In the genomic region with DNA sequence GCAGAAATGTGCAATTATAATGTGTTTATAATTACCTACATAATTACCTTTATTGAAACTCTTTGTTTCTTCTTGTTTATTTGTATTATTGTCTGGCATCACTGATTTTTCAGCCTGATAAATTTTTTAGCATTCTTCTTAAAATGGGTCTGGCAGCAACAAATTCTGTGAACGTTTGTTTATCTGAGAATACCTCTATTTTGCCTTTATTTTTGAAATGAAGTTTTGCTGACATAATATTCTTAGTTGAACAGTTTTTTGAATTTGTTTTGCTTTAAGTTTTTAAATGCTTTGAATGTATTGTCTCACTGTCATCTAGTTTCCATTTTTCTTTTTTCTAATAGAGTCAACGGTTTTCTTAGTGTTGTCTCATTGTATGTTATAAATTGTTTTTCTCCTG, we compare ENCODE assay signal across 29 cellular contexts.
"Had no signal": no experiment of that assay in that cellular context is flagged by ENCODE, and none has a peak within 500 bp of the region (broad histone marks: within the 10 kb centered on the region; RNA-seq: fewer than 3 reads in every experiment).

No MANE protein-coding gene starts in this region.

- H3K36me3 Mint-ChIP-seq: stimulated activated effector memory CD8-positive, alpha-beta T cell treated with anti-CD3 and anti-CD28 coated beads, Interleukin-12 subunit alpha, Interleukin-12 subunit beta, amount 100 ng/mL, for 72 hours; stimulated activated memory B cell treated with anti-CD40 and anti-IgM and Interleukin-4, amounts not matched to agents 10 μg/mL and 1 μg/mL and 100 μg/mL, for 72 hours; stimulated activated naive B cell treated with anti-CD40 and anti-IgM and Interleukin-4, amounts not matched to agents 10 μg/mL and 1 μg/mL and 100 μg/mL, for 72 hours; type B pancreatic cell had no signal

- FAIRE-seq: urothelium cell line had no signal

- H3K27me3 Mint-ChIP-seq: stimulated activated memory B cell treated with anti-CD40 and anti-IgM and Interleukin-4, amounts not matched to agents 10 μg/mL and 1 μg/mL and 100 μg/mL, for 72 hours; stimulated activated naive B cell treated with anti-CD40 and anti-IgM and Interleukin-4, amounts not matched to agents 10 μg/mL and 1 μg/mL and 100 μg/mL, for 72 hours; stimulated activated naive CD8-positive, alpha-beta T cell treated with anti-CD3 and anti-CD28 coated beads, Interleukin-15, amount 100 ng/mL, for 72 hours; stimulated activated naive CD8-positive, alpha-beta T cell treated with anti-CD3 and anti-CD28 coated beads, Interleukin-15, Interleukin-2, amounts not matched to agents 100 ng/mL and 50 ng/mL, for 24 hours; type B pancreatic cell had no signal

- H3K4me3 ChIP-seq: stomach, suprapubic skin, testis, thoracic aorta, thyroid gland, tibial artery, tibial nerve, transverse colon, upper lobe of left lung, upper lobe of right lung, uterus, vagina had no signal

- DNase-seq: stimulated activated CD4-positive, alpha-beta T cell treated with anti-CD3 and anti-CD28 coated beads, Interleukin-2, amount 100 ng/mL, for 48 hours; stimulated activated CD4-positive, alpha-beta T cell treated with anti-CD3 and anti-CD28 coated beads, Interleukin-4, amount 100 ng/mL, for 1 hour; stimulated activated CD4-positive, alpha-beta T cell treated with anti-CD3 and anti-CD28 coated beads, Interleukin-4, amount 100 ng/mL, for 24 hours; stimulated activated CD4-positive, alpha-beta T cell treated with anti-CD3 and anti-CD28 coated beads, Interleukin-4, amount 100 ng/mL, for 4 hours; stimulated activated CD8-positive, alpha-beta memory T cell treated with anti-CD3 and anti-CD28 coated beads, Interleukin-4, amount 100 ng/mL, for 48 hours; stimulated activated naive B cell treated with anti-CD40 and anti-IgM and Interleukin-4, amounts not matched to agents 10 μg/mL and 1 μg/mL and 100 μg/mL, for 72 hours; stimulated activated naive CD4-positive, alpha-beta T cell; stimulated activated naive CD4-positive, alpha-beta T cell treated with Interleukin-2 at 50 U/mL for 16 hours; stimulated activated naive CD8-positive, alpha-beta T cell treated with anti-CD3 and anti-CD28 coated beads, Interleukin-15, amount 100 ng/mL, for 72 hours; stimulated activated naive CD8-positive, alpha-beta T cell treated with anti-CD3 and anti-CD28 coated beads, Interleukin-15, Interleukin-2, amounts not matched to agents 100 U/mL and 50 U/mL, for 24 hours; stomach; substantia nigra; testis; thyroid gland; tibial artery; transverse colon; trophoblast cell; upper lobe of left lung; upper lobe of right lung; uterus had no signal

- H3K27me3 ChIP-seq: stomach, suprapubic skin, testis, thyroid gland, tibial artery, tibial nerve, transverse colon, upper lobe of left lung, upper lobe of right lung, uterus, vagina had no signal

- H3K9me3 ChIP-seq: testis, thyroid gland, vagina had no signal

- H3K4me3 Mint-ChIP-seq: stimulated activated effector memory CD8-positive, alpha-beta T cell treated with anti-CD3 and anti-CD28 coated beads, Interleukin-12 subunit alpha, Interleukin-12 subunit beta, amount 100 ng/mL, for 72 hours; stimulated activated memory B cell treated with anti-CD40 and anti-IgM and Interleukin-4, amounts not matched to agents 10 μg/mL and 1 μg/mL and 100 μg/mL, for 72 hours; stimulated activated naive B cell treated with anti-CD40 and anti-IgM and Interleukin-4, amounts not matched to agents 10 μg/mL and 1 μg/mL and 100 μg/mL, for 72 hours; stimulated activated naive CD8-positive, alpha-beta T cell treated with anti-CD3 and anti-CD28 coated beads, Interleukin-15, amount 100 ng/mL, for 72 hours; stimulated activated naive CD8-positive, alpha-beta T cell treated with anti-CD3 and anti-CD28 coated beads, Interleukin-15, Interleukin-2, amounts not matched to agents 100 ng/mL and 50 ng/mL, for 24 hours; type B pancreatic cell had no signal

- H3K4me1 ChIP-seq: stomach, suprapubic skin, testis, thyroid gland, tibial artery, tibial nerve, transverse colon, upper lobe of left lung, upper lobe of right lung, uterus, vagina had no signal

- H3K27ac ChIP-seq: stomach, suprapubic skin, testis, thoracic aorta, thyroid gland, tibial artery, tibial nerve, transverse colon, upper lobe of left lung, upper lobe of right lung, uterus, vagina had no signal

- ATAC-seq: stimulated activated effector memory CD8-positive, alpha-beta T cell treated with anti-CD3 and anti-CD28 coated beads, Interleukin-12 subunit alpha, Interleukin-12 subunit beta, amount 100 ng/mL, for 72 hours; stimulated activated memory B cell treated with anti-CD40 and anti-IgM and Interleukin-4, amounts not matched to agents 10 μg/mL and 1 μg/mL and 100 μg/mL, for 72 hours; stimulated activated naive B cell treated with anti-CD40 and anti-IgM and Interleukin-4, amounts not matched to agents 10 μg/mL and 1 μg/mL and 100 μg/mL, for 72 hours; stimulated activated naive CD8-positive, alpha-beta T cell treated with anti-CD3 and anti-CD28 coated beads, Interleukin-15, amount 100 ng/mL, for 72 hours; stimulated activated naive CD8-positive, alpha-beta T cell treated with anti-CD3 and anti-CD28 coated beads, Interleukin-15, Interleukin-2, amounts not matched to agents 100 U/mL and 50 U/mL, for 24 hours; upper lobe of right lung had no signal

- H3K4me1 Mint-ChIP-seq: stimulated activated effector memory CD8-positive, alpha-beta T cell treated with anti-CD3 and anti-CD28 coated beads, Interleukin-12 subunit alpha, Interleukin-12 subunit beta, amount 100 ng/mL, for 72 hours; stimulated activated memory B cell treated with anti-CD40 and anti-IgM and Interleukin-4, amounts not matched to agents 10 μg/mL and 1 μg/mL and 100 μg/mL, for 72 hours; stimulated activated naive B cell treated with anti-CD40 and anti-IgM and Interleukin-4, amounts not matched to agents 10 μg/mL and 1 μg/mL and 100 μg/mL, for 72 hours; stimulated activated naive CD8-positive, alpha-beta T cell treated with anti-CD3 and anti-CD28 coated beads, Interleukin-15, amount 100 ng/mL, for 72 hours had no signal

- H3K9me3 Mint-ChIP-seq: type B pancreatic cell had no signal

- H3K36me3 ChIP-seq: stomach, suprapubic skin, thoracic aorta, thyroid gland, tibial artery, tibial nerve, transverse colon, upper lobe of left lung, upper lobe of right lung, uterus had no signal

- H3K27ac Mint-ChIP-seq: stimulated activated effector memory CD8-positive, alpha-beta T cell treated with anti-CD3 and anti-CD28 coated beads, Interleukin-12 subunit alpha, Interleukin-12 subunit beta, amount 100 ng/mL, for 72 hours; stimulated activated memory B cell treated with anti-CD40 and anti-IgM and Interleukin-4, amounts not matched to agents 10 μg/mL and 1 μg/mL and 100 μg/mL, for 72 hours; stimulated activated naive B cell treated with anti-CD40 and anti-IgM and Interleukin-4, amounts not matched to agents 10 μg/mL and 1 μg/mL and 100 μg/mL, for 72 hours; stimulated activated naive CD8-positive, alpha-beta T cell treated with anti-CD3 and anti-CD28 coated beads, Interleukin-15, amount 100 ng/mL, for 72 hours; stimulated activated naive CD8-positive, alpha-beta T cell treated with anti-CD3 and anti-CD28 coated beads, Interleukin-15, Interleukin-2, amounts not matched to agents 100 ng/mL and 50 ng/mL, for 24 hours; type B pancreatic cell had no signal
